In genomic region chr14:99408286-99408970, GRCh38 we compare ENCODE assay signal across 1 cellular context.
TF ChIP-seq lines count a peak whose summit lies in the region.

No MANE protein-coding gene starts in this region.

TF ChIP-seq in GM23338, 12 proteins besides CTCF, POLR2A, EP300 and RAD21 (continued from another document):
- TF ChIP-seq ZNF462 (CRISPR knock-in tag; IDR thresholded peaks at IDR 0.05) (no peak), REST (IDR thresholded peaks at IDR 0.05; ENCODE audit: unreplicated experiment) (no peak)
